In the genomic region with DNA sequence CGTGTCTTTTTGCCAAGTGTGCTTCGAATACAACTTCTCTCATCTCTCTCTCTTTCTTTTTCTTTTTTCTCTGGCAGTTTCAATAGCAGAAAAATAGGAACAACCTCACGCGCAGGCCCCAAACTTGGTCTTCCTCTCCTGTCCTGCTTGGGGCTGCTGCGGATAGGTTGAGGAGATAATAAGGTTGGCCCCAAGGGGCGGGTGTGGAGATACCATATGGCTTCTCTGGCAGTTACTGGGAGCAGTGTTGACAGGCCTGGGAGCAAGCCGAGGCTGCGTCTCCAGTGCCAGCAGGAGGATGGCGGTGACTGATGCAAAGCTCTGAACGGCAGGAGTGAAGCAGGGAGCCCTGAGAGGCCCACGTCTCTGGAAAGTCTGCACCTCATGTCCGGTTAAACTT, we compare ENCODE assay signal across 1 cellular context.
A peak's percentile ranks its signal among the peaks of the same experiment; 100 is the strongest.
TF ChIP-seq lines count a peak whose summit lies in the region.

No MANE protein-coding gene starts in this region.

TF ChIP-seq in K562, 482 proteins besides CTCF, POLR2A, EP300 and RAD21 (continued from another document):
- TF ChIP-seq, protein P1, sequence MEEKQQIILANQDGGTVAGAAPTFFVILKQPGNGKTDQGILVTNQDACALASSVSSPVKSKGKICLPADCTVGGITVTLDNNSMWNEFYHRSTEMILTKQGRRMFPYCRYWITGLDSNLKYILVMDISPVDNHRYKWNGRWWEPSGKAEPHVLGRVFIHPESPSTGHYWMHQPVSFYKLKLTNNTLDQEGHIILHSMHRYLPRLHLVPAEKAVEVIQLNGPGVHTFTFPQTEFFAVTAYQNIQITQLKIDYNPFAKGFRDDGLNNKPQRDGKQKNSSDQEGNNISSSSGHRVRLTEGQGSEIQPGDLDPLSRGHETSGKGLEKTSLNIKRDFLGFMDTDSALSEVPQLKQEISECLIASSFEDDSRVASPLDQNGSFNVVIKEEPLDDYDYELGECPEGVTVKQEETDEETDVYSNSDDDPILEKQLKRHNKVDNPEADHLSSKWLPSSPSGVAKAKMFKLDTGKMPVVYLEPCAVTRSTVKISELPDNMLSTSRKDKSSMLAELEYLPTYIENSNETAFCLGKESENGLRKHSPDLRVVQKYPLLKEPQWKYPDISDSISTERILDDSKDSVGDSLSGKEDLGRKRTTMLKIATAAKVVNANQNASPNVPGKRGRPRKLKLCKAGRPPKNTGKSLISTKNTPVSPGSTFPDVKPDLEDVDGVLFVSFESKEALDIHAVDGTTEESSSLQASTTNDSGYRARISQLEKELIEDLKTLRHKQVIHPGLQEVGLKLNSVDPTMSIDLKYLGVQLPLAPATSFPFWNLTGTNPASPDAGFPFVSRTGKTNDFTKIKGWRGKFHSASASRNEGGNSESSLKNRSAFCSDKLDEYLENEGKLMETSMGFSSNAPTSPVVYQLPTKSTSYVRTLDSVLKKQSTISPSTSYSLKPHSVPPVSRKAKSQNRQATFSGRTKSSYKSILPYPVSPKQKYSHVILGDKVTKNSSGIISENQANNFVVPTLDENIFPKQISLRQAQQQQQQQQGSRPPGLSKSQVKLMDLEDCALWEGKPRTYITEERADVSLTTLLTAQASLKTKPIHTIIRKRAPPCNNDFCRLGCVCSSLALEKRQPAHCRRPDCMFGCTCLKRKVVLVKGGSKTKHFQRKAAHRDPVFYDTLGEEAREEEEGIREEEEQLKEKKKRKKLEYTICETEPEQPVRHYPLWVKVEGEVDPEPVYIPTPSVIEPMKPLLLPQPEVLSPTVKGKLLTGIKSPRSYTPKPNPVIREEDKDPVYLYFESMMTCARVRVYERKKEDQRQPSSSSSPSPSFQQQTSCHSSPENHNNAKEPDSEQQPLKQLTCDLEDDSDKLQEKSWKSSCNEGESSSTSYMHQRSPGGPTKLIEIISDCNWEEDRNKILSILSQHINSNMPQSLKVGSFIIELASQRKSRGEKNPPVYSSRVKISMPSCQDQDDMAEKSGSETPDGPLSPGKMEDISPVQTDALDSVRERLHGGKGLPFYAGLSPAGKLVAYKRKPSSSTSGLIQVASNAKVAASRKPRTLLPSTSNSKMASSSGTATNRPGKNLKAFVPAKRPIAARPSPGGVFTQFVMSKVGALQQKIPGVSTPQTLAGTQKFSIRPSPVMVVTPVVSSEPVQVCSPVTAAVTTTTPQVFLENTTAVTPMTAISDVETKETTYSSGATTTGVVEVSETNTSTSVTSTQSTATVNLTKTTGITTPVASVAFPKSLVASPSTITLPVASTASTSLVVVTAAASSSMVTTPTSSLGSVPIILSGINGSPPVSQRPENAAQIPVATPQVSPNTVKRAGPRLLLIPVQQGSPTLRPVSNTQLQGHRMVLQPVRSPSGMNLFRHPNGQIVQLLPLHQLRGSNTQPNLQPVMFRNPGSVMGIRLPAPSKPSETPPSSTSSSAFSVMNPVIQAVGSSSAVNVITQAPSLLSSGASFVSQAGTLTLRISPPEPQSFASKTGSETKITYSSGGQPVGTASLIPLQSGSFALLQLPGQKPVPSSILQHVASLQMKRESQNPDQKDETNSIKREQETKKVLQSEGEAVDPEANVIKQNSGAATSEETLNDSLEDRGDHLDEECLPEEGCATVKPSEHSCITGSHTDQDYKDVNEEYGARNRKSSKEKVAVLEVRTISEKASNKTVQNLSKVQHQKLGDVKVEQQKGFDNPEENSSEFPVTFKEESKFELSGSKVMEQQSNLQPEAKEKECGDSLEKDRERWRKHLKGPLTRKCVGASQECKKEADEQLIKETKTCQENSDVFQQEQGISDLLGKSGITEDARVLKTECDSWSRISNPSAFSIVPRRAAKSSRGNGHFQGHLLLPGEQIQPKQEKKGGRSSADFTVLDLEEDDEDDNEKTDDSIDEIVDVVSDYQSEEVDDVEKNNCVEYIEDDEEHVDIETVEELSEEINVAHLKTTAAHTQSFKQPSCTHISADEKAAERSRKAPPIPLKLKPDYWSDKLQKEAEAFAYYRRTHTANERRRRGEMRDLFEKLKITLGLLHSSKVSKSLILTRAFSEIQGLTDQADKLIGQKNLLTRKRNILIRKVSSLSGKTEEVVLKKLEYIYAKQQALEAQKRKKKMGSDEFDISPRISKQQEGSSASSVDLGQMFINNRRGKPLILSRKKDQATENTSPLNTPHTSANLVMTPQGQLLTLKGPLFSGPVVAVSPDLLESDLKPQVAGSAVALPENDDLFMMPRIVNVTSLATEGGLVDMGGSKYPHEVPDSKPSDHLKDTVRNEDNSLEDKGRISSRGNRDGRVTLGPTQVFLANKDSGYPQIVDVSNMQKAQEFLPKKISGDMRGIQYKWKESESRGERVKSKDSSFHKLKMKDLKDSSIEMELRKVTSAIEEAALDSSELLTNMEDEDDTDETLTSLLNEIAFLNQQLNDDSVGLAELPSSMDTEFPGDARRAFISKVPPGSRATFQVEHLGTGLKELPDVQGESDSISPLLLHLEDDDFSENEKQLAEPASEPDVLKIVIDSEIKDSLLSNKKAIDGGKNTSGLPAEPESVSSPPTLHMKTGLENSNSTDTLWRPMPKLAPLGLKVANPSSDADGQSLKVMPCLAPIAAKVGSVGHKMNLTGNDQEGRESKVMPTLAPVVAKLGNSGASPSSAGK (IDR thresholded peaks at IDR 0.05), result peak; percentile 71
- TF ChIP-seq, protein P2, sequence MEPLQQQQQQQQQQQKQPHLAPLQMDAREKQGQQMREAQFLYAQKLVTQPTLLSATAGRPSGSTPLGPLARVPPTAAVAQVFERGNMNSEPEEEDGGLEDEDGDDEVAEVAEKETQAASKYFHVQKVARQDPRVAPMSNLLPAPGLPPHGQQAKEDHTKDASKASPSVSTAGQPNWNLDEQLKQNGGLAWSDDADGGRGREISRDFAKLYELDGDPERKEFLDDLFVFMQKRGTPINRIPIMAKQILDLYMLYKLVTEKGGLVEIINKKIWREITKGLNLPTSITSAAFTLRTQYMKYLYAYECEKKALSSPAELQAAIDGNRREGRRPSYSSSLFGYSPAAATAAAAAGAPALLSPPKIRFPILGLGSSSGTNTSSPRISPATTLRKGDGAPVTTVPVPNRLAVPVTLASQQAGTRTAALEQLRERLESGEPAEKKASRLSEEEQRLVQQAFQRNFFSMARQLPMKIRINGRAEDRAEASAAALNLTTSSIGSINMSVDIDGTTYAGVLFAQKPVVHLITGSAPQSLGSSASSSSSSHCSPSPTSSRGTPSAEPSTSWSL (CRISPR knock-in tag; IDR thresholded peaks at IDR 0.05; ENCODE audit: borderline replicate concordance), result no peak
- TF ChIP-seq YY1 (IDR thresholded peaks at IDR 0.05; ENCODE audit: borderline replicate concordance in 1 of 3, control insufficient read depth in 1 of 3, extremely low read depth in 1 of 3, insufficient read depth in 3 of 3, insufficient read length in 1 of 3, insufficient replicate concordance in 2 of 3, low read depth in 1 of 3, low read length in 2 of 3) (no peak), L3MBTL2 (IDR thresholded peaks at IDR 0.05) (peak; percentile 71), ZKSCAN1 (IDR thresholded peaks at IDR 0.05; ENCODE audit: low read depth, low read length) (no peak), HLTF (IDR thresholded peaks at IDR 0.05) (no peak), NRF1 (conservative IDR thresholded peaks at IDR 0.05 in 1 of 2, IDR thresholded peaks at IDR 0.05 in 1 of 2) (peak; percentile 44 to 62; a peak in 3 of 4 replicates), BRCA1 (IDR thresholded peaks at IDR 0.05) (no peak), BRCA1 (CRISPR knock-in tag; IDR thresholded peaks at IDR 0.05) (no peak), ZBTB49 (CRISPR knock-in tag; IDR thresholded peaks at IDR 0.05; ENCODE audit: borderline replicate concordance) (no peak), SPI1 (IDR thresholded peaks at IDR 0.05; ENCODE audit: borderline replicate concordance, low read depth, low read length) (peak; percentile 8; the same call in 1 of the 2 replicates), HDAC3 (IDR thresholded peaks at IDR 0.05; ENCODE audit: borderline replicate concordance, partially characterized antibody) (no peak), HMGXB4 (CRISPR knock-in tag; IDR thresholded peaks at IDR 0.05) (no peak), HDAC2 (IDR thresholded peaks at IDR 0.05) (no peak), ZNF124 (CRISPR knock-in tag; IDR thresholded peaks at IDR 0.05) (no peak), MEIS2 (IDR thresholded peaks at IDR 0.05; ENCODE audit: partially characterized antibody) (peak; percentile 1), KLF16 (IDR thresholded peaks at IDR 0.05) (no peak), NONO (IDR thresholded peaks at IDR 0.05; ENCODE audit: low read depth in 2 of 2, low read length in 1 of 2) (no peak), ZNF212 (CRISPR knock-in tag; IDR thresholded peaks at IDR 0.05) (no peak), SAP30 (IDR thresholded peaks at IDR 0.05; ENCODE audit: borderline replicate concordance, insufficient read depth, low read depth, low read length, poor library complexity, severe bottlenecking) (no peak), TFAM (CRISPR knock-in tag; conservative IDR thresholded peaks at IDR 0.05) (no peak), ZNF592 (IDR thresholded peaks at IDR 0.05) (0 out of 2 replicates have a peak, but pooled peaks have one; percentile 48)
